ENCODE assay signal across 13 cellular contexts in the genomic region with DNA sequence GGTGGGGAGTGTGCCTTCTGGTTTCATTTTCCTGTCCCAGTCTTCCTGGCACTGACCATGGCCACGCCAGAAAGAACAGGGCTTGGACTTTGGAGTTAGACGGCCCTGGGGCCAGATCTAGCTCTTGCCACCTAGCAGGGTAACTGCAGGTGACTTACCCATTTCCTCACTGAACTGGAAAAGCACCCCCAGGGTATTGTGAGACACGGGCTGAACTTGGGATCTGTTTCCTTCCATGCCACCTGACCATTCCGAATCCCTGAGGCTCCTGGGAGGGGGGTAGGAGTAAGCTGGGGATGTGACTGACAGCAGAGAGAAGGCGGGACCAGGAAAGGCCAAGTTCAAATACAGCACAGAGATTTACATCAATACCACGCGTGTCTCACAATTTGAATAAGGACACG. TPM values are rescaled to one million over a fixed set of nuclear protein-coding genes. Genes with fewer than 3 reads are reported as not detected.
A peak's percentile ranks its signal among the peaks of the same experiment; 100 is the strongest.
DNase-seq lines count a peak whose midpoint lies in the region; ATAC-seq and TF ChIP-seq lines count a peak whose summit lies in the region.
"Had no signal": no experiment of that assay in that cellular context is flagged by ENCODE, and none has a peak within 500 bp of the region (broad histone marks: within the 10 kb centered on the region; RNA-seq: fewer than 3 reads in every experiment).

No MANE protein-coding gene starts in this region.

- peaks cover 11% of the 10 kb centered on the region for H3K36me3 ChIP-seq in Caco-2 (ENCODE audit: control insufficient read depth, insufficient read depth, low read length)
- H3K36me3 ChIP-seq in colonic mucosa: peaks cover 17% of the 10 kb centered on the region
- H3K36me3 ChIP-seq in naive thymus-derived CD4-positive, alpha-beta T cell (ENCODE audit: control insufficient read depth in 2 of 3, insufficient read depth in 3 of 3, low read length in 3 of 3): peaks cover 18 to 75% (median 25%) of the 10 kb centered on the region in 3 experiments

- intact Hi-C loops in Caco-2 (cut with micrococcal nuclease; ENCODE audit: unreplicated experiment) (no loop called here), colonic mucosa (cut with DNase I) (no loop called here)
- intact Hi-C loops in naive thymus-derived CD4-positive, alpha-beta T cell (cut with micrococcal nuclease): no loop called here

- TF ChIP-seq CTCF in Caco-2 (IDR thresholded peaks at IDR 0.05; ENCODE audit: insufficient read depth in 1 of 2, low read depth in 1 of 2, low read length in 1 of 2, severe bottlenecking in 1 of 2, unreplicated experiment in 1 of 2): no peak
- no peak for TF ChIP-seq CTCF in HFFc6 (IDR thresholded peaks at IDR 0.05)
- TF ChIP-seq CTCF in colonic mucosa (IDR thresholded peaks at IDR 0.05): no peak

- H3K9ac ChIP-seq in colonic mucosa (ENCODE audit: low read depth in 2 of 2, low read length in 2 of 2): peak overlapping the region in 1 of 2 donors; percentile 80

- H3K27me3 Mint-ChIP-seq in Caco-2 (ENCODE audit: insufficient read depth, unreplicated experiment): no peaks in the 10 kb centered on the region
- peaks cover 15% of the 10 kb centered on the region for H3K27me3 Mint-ChIP-seq in HFFc6 (ENCODE audit: insufficient read depth)
- no peaks in the 10 kb centered on the region for H3K27me3 Mint-ChIP-seq in naive thymus-derived CD4-positive, alpha-beta T cell

- no peaks in the 10 kb centered on the region for H3K4me1 ChIP-seq in Caco-2
- peaks cover 34% of the 10 kb centered on the region for H3K4me1 ChIP-seq in colonic mucosa
- H3K4me1 ChIP-seq in naive thymus-derived CD4-positive, alpha-beta T cell (ENCODE audit: control insufficient read depth in 2 of 2, insufficient read depth in 2 of 2, low read length in 2 of 2): no peaks in the 10 kb centered on the region

- DNase-seq in Caco-2: no peak
- no peak for DNase-seq in HFFc6
- peak; percentile 76 for DNase-seq in colonic mucosa
- no peak for DNase-seq in naive thymus-derived CD4-positive, alpha-beta T cell
- DNase-seq in NCI-H1417 treated with DMSO at 0.1 percent for 48 hours (lab: John Stamatoyannopoulos, UW): no peak
- no peak for DNase-seq in SHP77 treated with DMSO at 0.1 percent for 48 hours (lab: John Stamatoyannopoulos, UW)
- DNase-seq: amygdala; effector CD4-positive, alpha-beta T cell; NCI-H1417; substantia nigra had no signal

- H3K36me3 Mint-ChIP-seq in Caco-2 (ENCODE audit: insufficient read depth, unreplicated experiment) (peaks cover 98% of the 10 kb centered on the region), HFFc6 (ENCODE audit: low read depth) (peaks cover 30% of the 10 kb centered on the region)
- peaks cover 5 to 47% (median 12%) of the 10 kb centered on the region in 5 donors for H3K36me3 Mint-ChIP-seq in naive thymus-derived CD4-positive, alpha-beta T cell

- ATAC-seq in naive thymus-derived CD4-positive, alpha-beta T cell: no peak
- no peak for ATAC-seq in GM21723 (IDR thresholded peaks at IDR 0.05; ENCODE audit: unreplicated experiment)

- H3K27ac Mint-ChIP-seq in Caco-2 (ENCODE audit: unreplicated experiment) (peak overlapping the region; percentile 18), HFFc6 (peak overlapping the region; percentile 21)
- peak overlapping the region in 5 of 9 donors; percentile 25 to 63 (median 46) for H3K27ac Mint-ChIP-seq in naive thymus-derived CD4-positive, alpha-beta T cell

- BruUV-seq in Caco-2 (replicated peaks; lab: Mats Ljungman, UMichigan): no TSS peak

- H3K9me3 Mint-ChIP-seq in Caco-2 (ENCODE audit: unreplicated experiment) (no peaks in the 10 kb centered on the region), HFFc6 (no peaks in the 10 kb centered on the region)
- no peaks in the 10 kb centered on the region for H3K9me3 Mint-ChIP-seq in naive thymus-derived CD4-positive, alpha-beta T cell

- H3K4me3 ChIP-seq in Caco-2 (ENCODE audit: low read depth, low read length): no peak overlapping the region
- no peak overlapping the region for H3K4me3 ChIP-seq in colonic mucosa
- H3K4me3 ChIP-seq in naive thymus-derived CD4-positive, alpha-beta T cell (ENCODE audit: low read length): no peak overlapping the region

- peak overlapping the region; percentile 90 for H3K27ac ChIP-seq in colonic mucosa
- no peak overlapping the region for H3K27ac ChIP-seq in naive thymus-derived CD4-positive, alpha-beta T cell (ENCODE audit: low read depth, low read length)

- POLR2A ChIA-PET in Caco-2 (lab: Charles Lee): interaction anchor here (1.1 kb wide), 1 partner anchor 9 kb away, joined by 7 read pairs; the partner anchor contains the start of gene HNRNPAB
- POLR2A ChIA-PET in naive thymus-derived CD4-positive, alpha-beta T cell (lab: Charles Lee): interaction anchor here (3.1 to 3.8 kb wide), 2 partner anchors 9 to 14 kb away, joined by 11 read pairs; partner anchors contain the start of gene HNRNPAB

- no peak overlapping the region for H3K4me3 Mint-ChIP-seq in Caco-2 (ENCODE audit: unreplicated experiment)
- H3K4me3 Mint-ChIP-seq in HFFc6: no peak overlapping the region
- H3K4me3 Mint-ChIP-seq in naive thymus-derived CD4-positive, alpha-beta T cell: no peak overlapping the region

- H3K9me3 ChIP-seq in Caco-2: no peaks in the 10 kb centered on the region
- no peaks in the 10 kb centered on the region for H3K9me3 ChIP-seq in colonic mucosa
- H3K9me3 ChIP-seq in naive thymus-derived CD4-positive, alpha-beta T cell (ENCODE audit: control insufficient read depth in 2 of 3, low read length in 3 of 3): no peaks in the 10 kb centered on the region

- peaks cover 7% of the 10 kb centered on the region for H3K4me1 Mint-ChIP-seq in Caco-2 (ENCODE audit: low read depth, unreplicated experiment)
- no peaks in the 10 kb centered on the region for H3K4me1 Mint-ChIP-seq in HFFc6 (ENCODE audit: low read depth)
- H3K4me1 Mint-ChIP-seq in naive thymus-derived CD4-positive, alpha-beta T cell: peaks cover 9 to 37% (median 15%) of the 10 kb centered on the region in 7 donors

- H3K27me3 ChIP-seq in Caco-2 (replicated peaks; ENCODE audit: control insufficient read depth, insufficient read depth, low read length): no peaks in the 10 kb centered on the region
- H3K27me3 ChIP-seq in colonic mucosa: no peaks in the 10 kb centered on the region
- H3K27me3 ChIP-seq in naive thymus-derived CD4-positive, alpha-beta T cell (ENCODE audit: control insufficient read depth in 2 of 2, insufficient read depth in 2 of 2, low read length in 2 of 2): no peaks in the 10 kb centered on the region

- CTCF ChIA-PET in Caco-2 (lab: Charles Lee): interaction anchor here (0.6 kb wide), 1 partner anchor 19 kb away, joined by 3 read pairs; the partner anchor contains the start of gene PHYKPL
- CTCF ChIA-PET in naive thymus-derived CD4-positive, alpha-beta T cell (lab: Charles Lee): interaction anchor here (1.1 kb wide), 1 partner anchor 21 kb away, joined by 3 read pairs; no protein-coding TSS in a partner anchor

RNA-seq across cellular contexts. Expression of gene HNRNPAB, which starts 9.4 kb away (rescaled TPM):
- total RNA-seq in Caco-2 (2022) (286 and 295 TPM in 2 replicates), colonic mucosa (100 to 1,000 TPM; 286 to 385 TPM)
- 100 to 1,000 TPM; 153 to 218 (median 197) TPM for total RNA-seq in HFFc6 (2021; fragmentation: NEBNext Ultra II Directional; extraction: Animal tissue kit (Norgen Biotek cat#: 25700))
- total RNA-seq in naive thymus-derived CD4-positive, alpha-beta T cell: 100 to 1,000 TPM in 1 of 5 experiments, 10 to 100 TPM in 4; 68.9 to 197 (median 82.6) TPM
- polyA plus RNA-seq in naive thymus-derived CD4-positive, alpha-beta T cell: 10 to 100 TPM; 40.6 to 62.4 TPM

RNA-seq across cellular contexts. Expression of gene PHYKPL, which starts 18.9 kb away (rescaled TPM):
- 78.2 and 82.1 TPM in 2 replicates for total RNA-seq in Caco-2 (2022)
- 10 to 100 TPM; 18.7 to 25.6 (median 23.9) TPM for total RNA-seq in HFFc6 (2021; fragmentation: NEBNext Ultra II Directional; extraction: Animal tissue kit (Norgen Biotek cat#: 25700))
- 100 to 1,000 TPM; 101 to 159 TPM for total RNA-seq in colonic mucosa
- total RNA-seq in naive thymus-derived CD4-positive, alpha-beta T cell: 100 to 1,000 TPM; 107 to 265 (median 176) TPM
- 10 to 100 TPM; 38.8 to 50.2 TPM for polyA plus RNA-seq in naive thymus-derived CD4-positive, alpha-beta T cell

RNA-seq across cellular contexts. Expression of gene GMCL2, which starts 26.6 kb away (rescaled TPM):
- not detected in 2 replicates for total RNA-seq in Caco-2 (2022)
- not detected for total RNA-seq in HFFc6 (2021; fragmentation: NEBNext Ultra II Directional; extraction: Animal tissue kit (Norgen Biotek cat#: 25700))
- not detected for total RNA-seq in colonic mucosa
- not detected for total RNA-seq in naive thymus-derived CD4-positive, alpha-beta T cell
- polyA plus RNA-seq in naive thymus-derived CD4-positive, alpha-beta T cell: not detected
- total RNA-seq: glomerular endothelial cell, lower leg skin had no signal
